ENCODE assay signal across 1 cellular context in the genomic region with DNA sequence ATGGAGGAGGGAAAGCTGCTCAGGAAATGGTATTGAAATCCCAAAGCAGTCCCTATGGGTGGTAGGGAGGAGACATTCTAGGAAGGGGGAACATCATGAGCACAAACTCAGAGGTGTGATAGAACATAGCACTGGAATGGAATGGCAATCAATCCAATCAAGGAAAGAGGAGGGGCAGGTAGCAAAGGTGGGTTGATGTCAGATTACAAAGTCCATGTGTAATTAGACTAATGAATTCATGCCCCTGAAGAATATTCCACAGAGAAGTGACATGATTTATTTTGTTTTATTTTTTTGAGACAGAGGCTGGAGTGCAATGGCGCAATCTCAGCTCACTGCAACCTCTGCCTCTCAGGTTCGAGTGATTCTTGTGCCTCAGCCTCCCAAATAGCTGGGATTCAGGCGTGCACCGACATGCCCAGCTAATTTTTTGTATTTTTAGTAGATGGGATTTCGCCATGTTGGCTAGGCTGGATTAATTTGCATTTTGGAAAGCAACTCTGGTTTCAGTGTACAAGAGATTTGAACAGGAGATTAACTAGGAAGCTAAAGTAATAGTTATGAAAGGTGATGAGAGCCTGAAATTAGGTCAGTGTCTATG.
TF ChIP-seq lines count a peak whose summit lies in the region.

No MANE protein-coding gene starts in this region.

TF ChIP-seq in IMR-90, 13 proteins besides CTCF, POLR2A, EP300 and RAD21:
- TF ChIP-seq CEBPB (IDR thresholded peaks at IDR 0.05; ENCODE audit: low read depth, low read length) = peak; percentile 43; the same call in 1 of the 2 replicates
- no peak for TF ChIP-seq NFE2L2 (IDR thresholded peaks at IDR 0.05; ENCODE audit: low read depth, low read length)
TF ChIP-seq in IMR-90: peak in this region for 1.
